Comparison of ENCODE assay signal across 11 cellular contexts in the genomic region with DNA sequence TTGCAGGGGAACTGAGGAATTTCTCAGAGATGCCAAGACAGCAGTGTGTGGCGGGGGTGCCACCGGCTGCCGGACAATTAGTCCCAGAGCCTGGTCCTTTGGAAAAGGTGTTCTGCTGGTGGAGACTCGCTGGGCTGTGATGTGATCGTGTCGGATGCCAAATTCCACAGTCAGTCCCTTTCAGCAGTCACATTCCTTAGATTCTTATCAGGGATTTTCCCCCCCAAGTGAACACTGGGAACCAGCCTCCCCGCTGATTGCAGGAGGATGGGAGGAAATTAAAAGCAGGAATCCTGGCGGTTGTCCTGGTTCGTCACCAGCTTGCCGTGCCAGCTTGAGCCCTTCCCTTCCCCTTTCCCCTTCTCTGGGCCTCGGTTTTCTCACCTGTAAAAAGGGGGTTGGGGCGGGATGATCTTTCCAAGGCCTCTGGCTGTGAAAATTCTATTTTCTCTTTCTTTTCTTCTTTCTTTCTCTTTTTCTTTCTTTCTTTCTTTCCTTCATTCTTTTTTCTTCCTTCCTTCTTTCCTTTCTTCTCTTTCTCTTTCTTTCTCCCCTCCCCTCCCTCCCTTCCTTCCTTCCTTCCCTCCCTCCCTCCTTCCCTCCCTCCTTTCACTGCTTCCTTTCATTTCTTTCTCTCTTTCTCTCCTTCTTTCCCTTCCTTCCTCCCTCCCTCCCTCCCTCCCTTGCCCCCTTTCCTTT. TPM values are rescaled to one million over a fixed set of nuclear protein-coding genes. Genes with fewer than 3 reads are reported as not detected.
DNase-seq lines count a peak whose midpoint lies in the region; ATAC-seq and TF ChIP-seq lines count a peak whose summit lies in the region.
"Had no signal": no experiment of that assay in that cellular context is flagged by ENCODE, and none has a peak within 500 bp of the region (broad histone marks: within the 10 kb centered on the region; RNA-seq: fewer than 3 reads in every experiment).

No MANE protein-coding gene starts in this region.

- DNase-seq in A172 (ENCODE audit: low spot score) (peak; percentile 95), HK-2 (ENCODE audit: unreplicated experiment) (peak; percentile 52), astrocyte of the cerebellum (ENCODE audit: low read depth) (peak; percentile 68), iPS-NIHi7 (ENCODE audit: extremely low spot score) (peak; percentile 76), GF-D8 (lab: John Stamatoyannopoulos, UW) (no peak), globus pallidus (ENCODE audit: low spot score) (no peak)
- DNase-seq in activated CD4-positive, alpha-beta T cell treated with anti-CD3 and anti-CD28 coated beads for 4 hours, result no peak
- DNase-seq: activated CD4-positive, alpha-beta memory T cell treated with anti-CD3 and anti-CD28 coated beads for 36 hours; Kasumi-1; substantia nigra had no signal

- TF ChIP-seq CTCF in astrocyte of the cerebellum (IDR thresholded peaks at IDR 0.05; ENCODE audit: low read depth, low read length, missing control alignments), result no peak

- in situ Hi-C loops in astrocyte of the cerebellum (cut with HindIII; ENCODE audit: low sequenced_read_pairs), result no loop called here

- ATAC-seq in HG03095 (IDR thresholded peaks at IDR 0.05; ENCODE audit: unreplicated experiment), result no peak

- no peak overlapping the region for H3K4me3 ChIP-seq in astrocyte of the cerebellum (ENCODE audit: low read depth, low read length)

RNA-seq across cellular contexts. Expression of a gene that starts 39.6 kb away (rescaled TPM):
- not detected in 2 replicates for total RNA-seq in A172 (2014; rRNA removed; shearing (Covaris generic))
- total RNA-seq: activated CD4-positive, alpha-beta memory T cell treated with anti-CD3 and anti-CD28 coated beads for 36 hours had no signal

Comparison
In these comparisons a context has a peak if more than half of its experiments do, and no peak if none do; other contexts are left out.
1. DNase-seq: peak in A172 (single experiment), HK-2 (single experiment), astrocyte of the cerebellum (single experiment) and iPS-NIHi7 (single experiment); none in GF-D8 (single experiment), globus pallidus (single experiment) and activated CD4-positive, alpha-beta T cell treated with anti-CD3 and anti-CD28 coated beads for 4 hours (0 of 2).